10 cellular contexts compared by ENCODE assay signal in the genomic region with DNA sequence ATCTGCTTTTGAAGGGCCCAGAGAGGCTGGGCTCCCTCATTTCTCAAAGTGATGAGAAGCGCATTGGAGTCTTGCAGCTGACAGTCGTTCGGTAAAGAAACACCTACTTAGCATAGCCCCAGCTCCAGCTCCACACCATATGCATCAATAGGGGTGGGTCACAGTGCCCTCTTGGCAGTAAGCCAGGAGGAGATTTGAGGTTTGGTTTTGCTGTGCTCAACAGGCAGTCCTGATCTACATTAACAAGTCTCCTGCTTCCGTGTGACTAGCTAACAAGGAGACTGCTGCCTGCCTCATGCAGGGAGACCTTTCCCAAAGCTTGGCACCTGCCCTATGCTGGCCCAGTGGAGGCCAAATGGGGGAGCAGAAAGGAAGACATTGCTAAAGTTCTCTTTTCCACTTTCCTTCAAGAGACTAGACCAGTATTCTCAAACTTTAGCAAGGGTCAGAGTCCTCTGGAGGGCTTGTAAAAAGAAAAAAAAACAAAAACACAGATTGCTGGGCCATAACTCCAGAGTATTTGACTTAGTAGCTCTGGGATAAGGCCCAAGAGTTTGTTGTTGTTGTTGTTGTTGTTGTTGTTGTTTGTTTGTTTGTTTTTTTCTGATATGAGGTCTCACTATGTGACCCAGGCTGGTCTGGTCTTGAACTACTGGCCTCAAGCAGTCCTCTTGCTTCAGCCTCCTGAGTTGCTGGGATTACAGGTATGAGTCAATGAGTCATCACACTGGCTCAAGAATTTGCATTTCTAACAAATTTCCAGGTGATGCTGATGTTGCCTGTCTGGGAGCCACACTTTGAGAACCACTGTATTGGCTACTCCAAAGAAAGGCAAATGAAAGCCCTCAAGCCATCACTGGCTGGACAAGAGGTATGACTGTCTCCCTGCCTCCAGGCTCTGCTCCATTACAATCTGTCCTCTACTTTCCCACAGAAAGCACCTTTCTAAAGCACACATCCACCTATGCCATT.
DNase-seq lines count a peak whose midpoint lies in the region; ATAC-seq and TF ChIP-seq lines count a peak whose summit lies in the region.
"Had no signal": no experiment of that assay in that cellular context is flagged by ENCODE, and none has a peak within 500 bp of the region (broad histone marks: within the 10 kb centered on the region; RNA-seq: fewer than 3 reads in every experiment).

No MANE protein-coding gene starts in this region.

- intact Hi-C loops in vagina (cut with DNase I) (no loop called here), adrenal gland (cut with DNase I) (no loop called here)

- no peak overlapping the region for H3K4me3 Mint-ChIP-seq in WTC11

- TF ChIP-seq CTCF in WTC11 (IDR thresholded peaks at IDR 0.05): no peak
- no peak for TF ChIP-seq CTCF in vagina (IDR thresholded peaks at IDR 0.05)
- no peak for TF ChIP-seq CTCF in adrenal gland (IDR thresholded peaks at IDR 0.05)

- DNase-seq in NCI-H1092 treated with DMSO at 0.1 percent for 48 hours (lab: John Stamatoyannopoulos, UW): peak; percentile 11
- DNase-seq in NCI-H1092 (lab: John Stamatoyannopoulos, UW): no peak
- peak; percentile 11 for DNase-seq in NCI-H187 treated with DMSO at 0.1 percent for 48 hours (lab: John Stamatoyannopoulos, UW)
- DNase-seq in WTC11 (ENCODE audit: low spot score): no peak
- DNase-seq in vagina (ENCODE audit: extremely low spot score in 2 of 2): no peak
- DNase-seq in HUDEP-2 (lab: John Stamatoyannopoulos, UW; ENCODE audit: unreplicated experiment in 76 of 76): no peak
- no peak for DNase-seq in adrenal gland
- DNase-seq: left cardiac atrium, spleen had no signal

- CTCF ChIA-PET in WTC11 (lab: Charles Lee): interaction anchor here (7.8 kb wide), 1 partner anchor 17 kb away, joined by 60 read pairs; no protein-coding TSS in a partner anchor

- no peak overlapping the region for H3K9ac ChIP-seq in rectal smooth muscle tissue (ENCODE audit: low read length)

- no peak for TF ChIP-seq POLR2A in vagina (IDR thresholded peaks at IDR 0.05)
- TF ChIP-seq POLR2A in adrenal gland (IDR thresholded peaks at IDR 0.05): no peak

- H3K27ac Mint-ChIP-seq in WTC11: peak overlapping the region; percentile 70; the same call in 1 of the 2 replicates

- peak overlapping the region; percentile 58 for H3K27ac ChIP-seq in rectal smooth muscle tissue (ENCODE audit: low read depth, low read length)
- no peak overlapping the region for H3K27ac ChIP-seq in vagina
- no peak overlapping the region for H3K27ac ChIP-seq in adrenal gland
- H3K27ac ChIP-seq: spleen had no signal

- H3K36me3 ChIP-seq in rectal smooth muscle tissue (ENCODE audit: control insufficient read depth, insufficient read depth, low read length) (no peaks in the 10 kb centered on the region), vagina (no peaks in the 10 kb centered on the region), adrenal gland (replicated peaks in 1 of 2) (no peaks in the 10 kb centered on the region)
- H3K36me3 ChIP-seq: spleen had no signal

- no peaks in the 10 kb centered on the region for H3K27me3 ChIP-seq in rectal smooth muscle tissue (ENCODE audit: control insufficient read depth, insufficient read depth, low read length)
- no peaks in the 10 kb centered on the region for H3K27me3 ChIP-seq in vagina
- no peaks in the 10 kb centered on the region for H3K27me3 ChIP-seq in adrenal gland

- peaks cover 26% of the 10 kb centered on the region for H3K4me1 Mint-ChIP-seq in WTC11

- H3K27me3 Mint-ChIP-seq in WTC11 (ENCODE audit: low read depth): no peaks in the 10 kb centered on the region

- H3K36me3 Mint-ChIP-seq in WTC11: no peaks in the 10 kb centered on the region

- 87 to 93% (median 90%) methylated on average over 2 to 4 of the region's 4 CpGs for WGBS in adrenal gland, 4 donors

- POLR2A ChIA-PET in WTC11 (lab: Charles Lee): no interaction called here

- ATAC-seq in WTC11: peak; percentile 69

- H3K4me1 ChIP-seq in rectal smooth muscle tissue (ENCODE audit: control insufficient read depth, insufficient read depth, low read length): peaks cover 13% of the 10 kb centered on the region
- H3K4me1 ChIP-seq in vagina: peaks cover 35% of the 10 kb centered on the region
- no peaks in the 10 kb centered on the region for H3K4me1 ChIP-seq in adrenal gland (replicated peaks in 1 of 2)
- H3K4me1 ChIP-seq: spleen had no signal

- H3K9me3 ChIP-seq in vagina (no peaks in the 10 kb centered on the region), adrenal gland (replicated peaks in 1 of 3) (no peaks in the 10 kb centered on the region)
- H3K9me3 ChIP-seq: spleen had no signal

- H3K4me3 ChIP-seq in rectal smooth muscle tissue (ENCODE audit: low read length) (no peak overlapping the region), vagina (no peak overlapping the region), adrenal gland (no peak overlapping the region)
- H3K4me3 ChIP-seq: spleen had no signal

- H3K9me3 Mint-ChIP-seq in WTC11: no peaks in the 10 kb centered on the region

TF ChIP-seq in WTC11, 78 proteins besides CTCF, POLR2A, EP300 and RAD21:
- no peak for TF ChIP-seq ZNF138 (CRISPR knock-in tag; conservative IDR thresholded peaks at IDR 0.05)
- no peak for TF ChIP-seq ZNF396 (CRISPR knock-in tag; IDR thresholded peaks at IDR 0.05; ENCODE audit: borderline replicate concordance)
- TF ChIP-seq ZMAT4 (CRISPR knock-in tag; IDR thresholded peaks at IDR 0.05): no peak
- no peak for TF ChIP-seq ETV6 (CRISPR knock-in tag; IDR thresholded peaks at IDR 0.05)
- no peak for TF ChIP-seq GABPB1 (CRISPR knock-in tag; IDR thresholded peaks at IDR 0.05)
- no peak for TF ChIP-seq TEAD4 (CRISPR knock-in tag; IDR thresholded peaks at IDR 0.05)
- TF ChIP-seq FOXP1 (CRISPR knock-in tag; IDR thresholded peaks at IDR 0.05; ENCODE audit: borderline replicate concordance): no peak
- TF ChIP-seq HMGA2 (CRISPR knock-in tag; IDR thresholded peaks at IDR 0.05): no peak
- no peak for TF ChIP-seq ZNF671 (CRISPR knock-in tag; IDR thresholded peaks at IDR 0.05)
- TF ChIP-seq, protein P1, sequence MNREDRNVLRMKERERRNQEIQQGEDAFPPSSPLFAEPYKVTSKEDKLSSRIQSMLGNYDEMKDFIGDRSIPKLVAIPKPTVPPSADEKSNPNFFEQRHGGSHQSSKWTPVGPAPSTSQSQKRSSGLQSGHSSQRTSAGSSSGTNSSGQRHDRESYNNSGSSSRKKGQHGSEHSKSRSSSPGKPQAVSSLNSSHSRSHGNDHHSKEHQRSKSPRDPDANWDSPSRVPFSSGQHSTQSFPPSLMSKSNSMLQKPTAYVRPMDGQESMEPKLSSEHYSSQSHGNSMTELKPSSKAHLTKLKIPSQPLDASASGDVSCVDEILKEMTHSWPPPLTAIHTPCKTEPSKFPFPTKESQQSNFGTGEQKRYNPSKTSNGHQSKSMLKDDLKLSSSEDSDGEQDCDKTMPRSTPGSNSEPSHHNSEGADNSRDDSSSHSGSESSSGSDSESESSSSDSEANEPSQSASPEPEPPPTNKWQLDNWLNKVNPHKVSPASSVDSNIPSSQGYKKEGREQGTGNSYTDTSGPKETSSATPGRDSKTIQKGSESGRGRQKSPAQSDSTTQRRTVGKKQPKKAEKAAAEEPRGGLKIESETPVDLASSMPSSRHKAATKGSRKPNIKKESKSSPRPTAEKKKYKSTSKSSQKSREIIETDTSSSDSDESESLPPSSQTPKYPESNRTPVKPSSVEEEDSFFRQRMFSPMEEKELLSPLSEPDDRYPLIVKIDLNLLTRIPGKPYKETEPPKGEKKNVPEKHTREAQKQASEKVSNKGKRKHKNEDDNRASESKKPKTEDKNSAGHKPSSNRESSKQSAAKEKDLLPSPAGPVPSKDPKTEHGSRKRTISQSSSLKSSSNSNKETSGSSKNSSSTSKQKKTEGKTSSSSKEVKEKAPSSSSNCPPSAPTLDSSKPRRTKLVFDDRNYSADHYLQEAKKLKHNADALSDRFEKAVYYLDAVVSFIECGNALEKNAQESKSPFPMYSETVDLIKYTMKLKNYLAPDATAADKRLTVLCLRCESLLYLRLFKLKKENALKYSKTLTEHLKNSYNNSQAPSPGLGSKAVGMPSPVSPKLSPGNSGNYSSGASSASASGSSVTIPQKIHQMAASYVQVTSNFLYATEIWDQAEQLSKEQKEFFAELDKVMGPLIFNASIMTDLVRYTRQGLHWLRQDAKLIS (CRISPR knock-in tag; IDR thresholded peaks at IDR 0.05; ENCODE audit: borderline replicate concordance): no peak
- no peak for TF ChIP-seq PRRX2 (CRISPR knock-in tag; IDR thresholded peaks at IDR 0.05)
- no peak for TF ChIP-seq IRF2 (CRISPR knock-in tag; IDR thresholded peaks at IDR 0.05; ENCODE audit: borderline replicate concordance, low read depth)
- no peak for TF ChIP-seq NFE2L1 (CRISPR knock-in tag; IDR thresholded peaks at IDR 0.05)
- TF ChIP-seq TP53 (CRISPR knock-in tag; IDR thresholded peaks at IDR 0.05): no peak
- TF ChIP-seq ELF4 (CRISPR knock-in tag; IDR thresholded peaks at IDR 0.05; ENCODE audit: low read depth): no peak
TF ChIP-seq in WTC11: peak in this region for 0.

Comparison
In these comparisons a context has a peak if more than half of its experiments do, and no peak if none do; other contexts are left out.
1. DNase-seq: peak in NCI-H1092 treated with DMSO at 0.1 percent for 48 hours (single experiment) and NCI-H187 treated with DMSO at 0.1 percent for 48 hours (single experiment); none in NCI-H1092 (single experiment), WTC11 (single experiment), vagina (0 of 2), HUDEP-2 (0 of 76) and adrenal gland (0 of 7).